Comparison of ENCODE assay signal across 12 cellular contexts in the genomic region with DNA sequence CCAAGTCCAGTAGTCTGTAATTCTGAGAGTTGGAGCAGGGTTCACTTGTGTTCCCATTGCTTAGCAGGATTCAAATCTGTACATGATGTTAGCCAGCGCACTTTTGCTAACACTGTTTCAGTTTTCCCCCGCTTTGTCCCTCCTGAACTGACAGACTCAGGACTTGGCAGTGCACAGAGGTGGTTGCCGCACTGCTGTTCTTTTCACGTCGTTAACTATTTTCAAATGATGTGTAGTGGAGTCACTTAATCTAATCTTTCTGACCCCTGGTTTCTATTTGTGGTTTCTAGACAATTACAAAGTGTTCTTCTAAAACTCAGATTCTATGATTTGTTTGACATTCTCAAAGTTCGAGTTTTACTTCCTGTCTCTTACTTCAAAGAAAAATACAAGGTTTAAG.
"Had no signal": no experiment of that assay in that cellular context is flagged by ENCODE, and none has a peak within 500 bp of the region (broad histone marks: within the 10 kb centered on the region; RNA-seq: fewer than 3 reads in every experiment).

No MANE protein-coding gene starts in this region.

- H3K36me3 Mint-ChIP-seq: activated naive CD8-positive, alpha-beta T cell treated with anti-CD3 and anti-CD28 coated beads, Interleukin-2, amount 10 ng/mL, durations not matched to agents 7 days and 5 days; brain; T-cell had no signal

- H3K27ac Mint-ChIP-seq: activated CD4-positive, alpha-beta T cell treated with anti-CD3 and anti-CD28 coated beads for 36 hours; activated naive CD8-positive, alpha-beta T cell treated with anti-CD3 and anti-CD28 coated beads, Interleukin-2, amount 10 ng/mL, durations not matched to agents 7 days and 5 days; activated T-helper 1 cell treated with anti-CD3 and anti-CD28 coated beads, Interleukin-12 subunit alpha, Interleukin-12 subunit beta, Interleukin-2, Interleukin-4 antibody, amounts not matched to agents 30 ng/mL and 10 ng/mL and 1 ng/mL, durations not matched to agents 14 hours and 24 hours and 36 hours; brain; stimulated activated naive CD8-positive, alpha-beta T cell treated with anti-CD3 and anti-CD28 coated beads, Interleukin-15, Interleukin-2, amounts not matched to agents 100 ng/mL and 50 ng/mL, for 24 hours; T-cell; WTC11 had no signal

- H3K4me3 ChIP-seq: transverse colon had no signal

- H3K4me1 ChIP-seq: transverse colon had no signal

- H3K9me3 Mint-ChIP-seq: activated naive CD8-positive, alpha-beta T cell treated with anti-CD3 and anti-CD28 coated beads, Interleukin-2, amount 10 ng/mL, durations not matched to agents 7 days and 5 days; activated T-helper 1 cell treated with anti-CD3 and anti-CD28 coated beads, Interleukin-12 subunit alpha, Interleukin-12 subunit beta, Interleukin-2, Interleukin-4 antibody, amounts not matched to agents 30 ng/mL and 10 ng/mL and 1 ng/mL, durations not matched to agents 14 hours and 24 hours and 36 hours; central memory CD8-positive, alpha-beta T cell; stimulated activated naive CD8-positive, alpha-beta T cell treated with anti-CD3 and anti-CD28 coated beads, Interleukin-15, Interleukin-2, amounts not matched to agents 100 ng/mL and 50 ng/mL, for 24 hours had no signal

- H3K4me3 Mint-ChIP-seq: activated CD4-positive, alpha-beta T cell treated with anti-CD3 and anti-CD28 coated beads for 36 hours; activated naive CD8-positive, alpha-beta T cell treated with anti-CD3 and anti-CD28 coated beads, Interleukin-2, amount 10 ng/mL, durations not matched to agents 7 days and 5 days; activated T-helper 1 cell treated with anti-CD3 and anti-CD28 coated beads, Interleukin-12 subunit alpha, Interleukin-12 subunit beta, Interleukin-2, Interleukin-4 antibody, amounts not matched to agents 30 ng/mL and 10 ng/mL and 1 ng/mL, durations not matched to agents 14 hours and 24 hours and 36 hours; brain; central memory CD8-positive, alpha-beta T cell; stimulated activated naive CD8-positive, alpha-beta T cell treated with anti-CD3 and anti-CD28 coated beads, Interleukin-15, Interleukin-2, amounts not matched to agents 100 ng/mL and 50 ng/mL, for 24 hours; T-cell; WTC11 had no signal

- ATAC-seq: activated CD4-positive, alpha-beta T cell treated with anti-CD3 and anti-CD28 coated beads for 36 hours; left colon; T-cell; WTC11 had no signal

- DNase-seq: activated CD4-positive, alpha-beta T cell treated with anti-CD3 and anti-CD28 coated beads for 36 hours; activated CD4-positive, alpha-beta T cell treated with anti-CD3 and anti-CD28 coated beads, Interleukin-2, amount 50 U/mL, for 48 hours; activated naive CD8-positive, alpha-beta T cell treated with anti-CD3 and anti-CD28 coated beads, Interleukin-2, amount 10 ng/mL, durations not matched to agents 7 days and 5 days; effector CD4-positive, alpha-beta T cell; left colon; T-cell; transverse colon had no signal

- H3K4me1 Mint-ChIP-seq: central memory CD8-positive, alpha-beta T cell; WTC11 had no signal

- H3K27ac ChIP-seq: transverse colon had no signal

- H3K27me3 ChIP-seq: transverse colon had no signal

- H3K36me3 ChIP-seq: transverse colon had no signal

- H3K9me3 ChIP-seq: transverse colon had no signal
